1 cellular context compared by ENCODE assay signal in the genomic region with DNA sequence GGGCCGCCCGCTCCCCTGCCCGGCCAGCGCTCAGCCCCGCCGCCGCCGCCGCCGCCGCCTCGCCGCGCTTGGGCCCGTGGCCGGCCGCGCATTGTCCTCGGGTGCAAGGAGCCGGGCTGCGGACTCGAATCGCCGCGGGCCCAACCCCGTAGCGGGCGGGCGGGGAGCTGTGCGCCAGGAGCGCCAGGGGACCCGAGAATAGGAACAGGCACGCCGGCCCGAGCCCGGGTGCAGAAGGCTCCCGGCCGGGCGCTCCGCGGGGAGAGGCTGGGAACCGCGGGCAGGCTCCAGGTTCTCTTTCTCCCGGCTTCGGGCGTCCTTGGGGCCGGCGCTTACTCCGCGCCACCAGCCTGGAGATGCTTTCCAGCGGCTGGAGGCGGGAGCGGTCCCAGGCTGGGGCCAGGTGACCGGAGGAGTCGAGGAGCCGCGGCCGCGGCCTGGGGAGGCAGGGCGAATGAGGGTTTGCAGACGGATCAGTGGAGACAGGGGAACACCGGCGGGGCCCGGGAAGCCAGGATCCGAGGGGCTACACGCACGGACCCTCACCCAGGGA.
TF ChIP-seq lines count a peak whose summit lies in the region.

No MANE protein-coding gene starts in this region.

TF ChIP-seq in IMR-90, 13 proteins besides CTCF, POLR2A, EP300 and RAD21 (continued from another document):
- TF ChIP-seq RFX5 (IDR thresholded peaks at IDR 0.05; ENCODE audit: low read depth, low read length) (no peak), CHD1 (IDR thresholded peaks at IDR 0.05; ENCODE audit: low read depth, low read length) (no peak), BHLHE40 (IDR thresholded peaks at IDR 0.05; ENCODE audit: low read depth, low read length) (no peak), CEBPB (IDR thresholded peaks at IDR 0.05; ENCODE audit: low read depth, low read length) (no peak)
- TF ChIP-seq, protein P1, sequence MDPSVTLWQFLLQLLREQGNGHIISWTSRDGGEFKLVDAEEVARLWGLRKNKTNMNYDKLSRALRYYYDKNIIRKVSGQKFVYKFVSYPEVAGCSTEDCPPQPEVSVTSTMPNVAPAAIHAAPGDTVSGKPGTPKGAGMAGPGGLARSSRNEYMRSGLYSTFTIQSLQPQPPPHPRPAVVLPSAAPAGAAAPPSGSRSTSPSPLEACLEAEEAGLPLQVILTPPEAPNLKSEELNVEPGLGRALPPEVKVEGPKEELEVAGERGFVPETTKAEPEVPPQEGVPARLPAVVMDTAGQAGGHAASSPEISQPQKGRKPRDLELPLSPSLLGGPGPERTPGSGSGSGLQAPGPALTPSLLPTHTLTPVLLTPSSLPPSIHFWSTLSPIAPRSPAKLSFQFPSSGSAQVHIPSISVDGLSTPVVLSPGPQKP (IDR thresholded peaks at IDR 0.05; ENCODE audit: borderline replicate concordance, low read depth, low read length), result no peak
